In genomic region chr5:20619606-20620005, GRCh38 we compare ENCODE assay signal across 24 cellular contexts.
"Had no signal": no experiment of that assay in that cellular context is flagged by ENCODE, and none has a peak within 500 bp of the region (broad histone marks: within the 10 kb centered on the region; RNA-seq: fewer than 3 reads in every experiment).

No MANE protein-coding gene starts in this region.

- H3K36me3 Mint-ChIP-seq: activated naive CD4-positive, alpha-beta T cell treated with anti-CD3 and anti-CD28 coated beads, Interleukin-2, amount 10 ng/mL, durations not matched to agents 7 days and 5 days; activated naive CD8-positive, alpha-beta T cell treated with anti-CD3 and anti-CD28 coated beads for 36 hours had no signal

- ATAC-seq: activated CD4-positive, CD25-positive, alpha-beta regulatory T cell treated with anti-CD3 and anti-CD28 coated beads, Interleukin-2, amount 50 U/mL, for 24 hours; activated CD8-positive, alpha-beta T cell treated with anti-CD3 and anti-CD28 coated beads for 36 hours; activated T-cell treated with anti-CD3 and anti-CD28 coated beads, Interleukin-2, amount 50 U/mL, for 72 hours; K562; Panc1 had no signal

- H3K4me3 Mint-ChIP-seq: activated CD8-positive, alpha-beta T cell treated with anti-CD3 and anti-CD28 coated beads for 36 hours; activated naive CD4-positive, alpha-beta T cell treated with anti-CD3 and anti-CD28 coated beads, Interleukin-2, amount 10 ng/mL, durations not matched to agents 7 days and 5 days; activated naive CD8-positive, alpha-beta T cell treated with anti-CD3 and anti-CD28 coated beads for 36 hours; activated T-cell treated with anti-CD3 and anti-CD28 coated beads, Interleukin-2, amount 50 U/mL, for 72 hours had no signal

- H3K4me1 Mint-ChIP-seq: activated naive CD4-positive, alpha-beta T cell treated with anti-CD3 and anti-CD28 coated beads, Interleukin-2, amount 10 ng/mL, durations not matched to agents 7 days and 5 days; activated naive CD8-positive, alpha-beta T cell treated with anti-CD3 and anti-CD28 coated beads for 36 hours had no signal

- DNase-seq: activated CD4-positive, alpha-beta T cell treated with anti-CD3 and anti-CD28 coated beads for 4 hours; activated CD8-positive, alpha-beta memory T cell treated with anti-CD3 and anti-CD28 coated beads, Interleukin-2, amount 50 U/mL, for 4 hours; activated CD8-positive, alpha-beta T cell treated with anti-CD3 and anti-CD28 coated beads for 36 hours; activated gamma-delta T cell treated with Interleukin-2 at 50 U/mL for 16 hours; activated naive CD4-positive, alpha-beta T cell treated with anti-CD3 and anti-CD28 coated beads, Interleukin-2, amount 10 ng/mL, durations not matched to agents 7 days and 5 days; activated naive CD8-positive, alpha-beta T cell treated with anti-CD3 and anti-CD28 coated beads for 36 hours; activated T-cell treated with anti-CD3 and anti-CD28 coated beads, Interleukin-2, amount 50 U/mL, for 72 hours; anterior cingulate cortex; Karpas-422; MM.1S; NCI-H1105; NCI-H1436; NCI-H187 treated with DMSO at 0.1 percent for 48 hours; NCI-H345; NCI-H510A treated with DMSO at 0.1 percent for 48 hours; NCI-H82; Right ventricle myocardium superior; SJCRH30; SK-N-SH; SW 1271 had no signal

- H3K27ac Mint-ChIP-seq: activated CD8-positive, alpha-beta T cell treated with anti-CD3 and anti-CD28 coated beads for 36 hours; activated naive CD4-positive, alpha-beta T cell treated with anti-CD3 and anti-CD28 coated beads, Interleukin-2, amount 10 ng/mL, durations not matched to agents 7 days and 5 days; activated naive CD8-positive, alpha-beta T cell treated with anti-CD3 and anti-CD28 coated beads for 36 hours; activated T-cell treated with anti-CD3 and anti-CD28 coated beads, Interleukin-2, amount 50 U/mL, for 72 hours; activated T-helper 2 cell treated with anti-CD3 and anti-CD28 coated beads, Interferon-gamma antibody, Interleukin-2, Interleukin-4, amounts not matched to agents 10 μg/mL and 5 μg/mL and 100 μg/mL, durations not matched to agents 14 hours and 24 hours and 36 hours had no signal
